ENCODE assay signal across 4 cellular contexts in the genomic region with DNA sequence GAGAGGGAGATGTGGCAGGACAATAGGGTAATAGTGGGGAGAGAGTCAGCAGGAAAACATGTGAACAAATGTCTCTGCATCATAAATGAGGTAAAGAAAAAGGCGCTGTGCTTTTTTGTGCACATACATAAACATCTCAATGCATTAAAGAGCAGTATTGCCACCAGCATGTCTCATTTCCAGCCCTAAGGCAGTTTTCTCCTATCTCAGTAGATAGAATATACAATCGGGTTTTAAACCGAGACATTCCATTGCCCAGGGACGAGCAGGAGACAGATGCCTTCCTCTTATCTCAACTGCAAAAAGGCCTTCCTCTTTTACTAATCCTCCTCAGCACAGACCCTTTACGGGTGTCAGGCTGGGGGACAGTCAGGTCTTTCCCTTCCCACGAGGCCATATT. TPM values are rescaled to one million over a fixed set of nuclear protein-coding genes. Genes with fewer than 3 reads are reported as not detected.
"Had no signal": no experiment of that assay in that cellular context is flagged by ENCODE, and none has a peak within 500 bp of the region (broad histone marks: within the 10 kb centered on the region; RNA-seq: fewer than 3 reads in every experiment).

No MANE protein-coding gene starts in this region.

RNA-seq across cellular contexts. Expression of a gene that starts 9.1 kb away (rescaled TPM):
- total RNA-seq: M059J, RPMI7951, SJCRH30 had no signal

RNA-seq across cellular contexts. Expression of a gene that starts 20.1 kb away (rescaled TPM):
- total RNA-seq: M059J, PC-9, RPMI7951, SJCRH30 had no signal
